ENCODE assay signal across 24 cellular contexts in the genomic region with DNA sequence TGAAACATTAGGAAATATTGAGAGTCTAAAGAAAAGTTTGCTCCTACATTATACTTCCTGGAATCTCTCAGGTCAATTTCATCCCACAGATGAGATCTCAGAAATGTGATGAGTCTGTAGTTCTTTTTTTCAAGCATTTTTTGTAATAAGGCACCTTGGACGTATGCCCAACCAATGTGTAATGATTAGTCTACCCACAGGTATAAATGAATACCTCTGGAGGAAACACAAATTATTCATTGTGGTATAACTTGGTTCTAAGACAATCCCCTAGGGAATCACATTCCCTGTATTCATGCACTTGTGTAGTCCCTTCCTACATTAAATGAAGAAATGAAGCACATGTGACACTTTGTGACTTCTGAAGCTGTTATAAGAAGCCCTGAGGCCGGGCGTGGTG.
A peak's percentile ranks its signal among the peaks of the same experiment; 100 is the strongest.
DNase-seq lines count a peak whose midpoint lies in the region; ATAC-seq and TF ChIP-seq lines count a peak whose summit lies in the region.
"Had no signal": no experiment of that assay in that cellular context is flagged by ENCODE, and none has a peak within 500 bp of the region (broad histone marks: within the 10 kb centered on the region; RNA-seq: fewer than 3 reads in every experiment).

No MANE protein-coding gene starts in this region.

- TF ChIP-seq CTCF in epithelial cell of esophagus (IDR thresholded peaks at IDR 0.05; ENCODE audit: insufficient read depth, low read depth, low read length, missing control alignments), result no peak

- DNase-seq in M059J (ENCODE audit: low read depth), result peak; percentile 28
- DNase-seq in epithelial cell of esophagus (ENCODE audit: low read depth), result peak; percentile 82
- peak; percentile 24 for DNase-seq in kidney glomerular epithelial cell (lab: John Stamatoyannopoulos, UW)
- DNase-seq in NCI-H1048 (lab: John Stamatoyannopoulos, UW), result no peak
- no peak for DNase-seq in activated CD4-positive, alpha-beta T cell treated with anti-CD3 and anti-CD28 coated beads for 1 hour
- no peak for DNase-seq in NCI-H69 (lab: John Stamatoyannopoulos, UW)
- DNase-seq in head of caudate nucleus, result no peak
- DNase-seq: Caco-2; CD8-positive, alpha-beta T cell; DMS 273 treated with DMSO at 0.1 percent for 48 hours; DMS79 treated with DMSO at 0.1 percent for 48 hours; GF-D8; HCEC 1CT; Kasumi-1; MG63; NCI-H2029; NCI-H345; NCI-H510A treated with DMSO at 0.1 percent for 48 hours; NCI-H748 treated with DMSO at 0.1 percent for 48 hours; NK-92 treated with Interleukin-12 subunit alpha and Interleukin-12 subunit beta, amount 100 ng/mL, for 24 hours; PC-9; SHP77 had no signal

- H3K4me3 ChIP-seq in epithelial cell of esophagus (ENCODE audit: low read length), result no peak overlapping the region
- H3K4me3 ChIP-seq: K562, MG63, PC-9 had no signal

- intact Hi-C loops in head of caudate nucleus (cut with DNase I), result no loop called here

- ATAC-seq in HG03354 (IDR thresholded peaks at IDR 0.05; ENCODE audit: poor library complexity, severe bottlenecking, unreplicated experiment), result peak; percentile 39
- ATAC-seq: CD8-positive, alpha-beta T cell; K562 had no signal

Comparison
In these comparisons a context has a peak if more than half of its experiments do, and no peak if none do; other contexts are left out.
1. DNase-seq: peak in M059J (single experiment), epithelial cell of esophagus (single experiment) and kidney glomerular epithelial cell (single experiment); none in NCI-H1048 (single experiment), activated CD4-positive, alpha-beta T cell treated with anti-CD3 and anti-CD28 coated beads for 1 hour (single experiment), NCI-H69 (single experiment) and head of caudate nucleus (0 of 42).